In genomic region chr4:166637816-166638215, GRCh38 we compare ENCODE assay signal across 25 cellular contexts.
"Had no signal": no experiment of that assay in that cellular context is flagged by ENCODE, and none has a peak within 500 bp of the region (broad histone marks: within the 10 kb centered on the region; RNA-seq: fewer than 3 reads in every experiment).

No MANE protein-coding gene starts in this region.

- H3K9me3 ChIP-seq: stomach, suprapubic skin, testis, thoracic aorta, thyroid gland, tibial artery, transverse colon, upper lobe of right lung, uterus had no signal

- H3K27ac ChIP-seq: stomach, suprapubic skin, testis, thoracic aorta, thyroid gland, tibial artery, tibial nerve, transverse colon, upper lobe of left lung, upper lobe of right lung, uterus had no signal

- H3K4me1 ChIP-seq: stomach, suprapubic skin, testis, thyroid gland, tibial artery, tibial nerve, transverse colon, upper lobe of left lung, upper lobe of right lung, uterus had no signal

- H3K27me3 ChIP-seq: stomach, suprapubic skin, testis, thyroid gland, tibial artery, tibial nerve, transverse colon, upper lobe of left lung, upper lobe of right lung, uterus had no signal

- H3K36me3 ChIP-seq: stomach, suprapubic skin, thoracic aorta, thyroid gland, tibial artery, tibial nerve, transverse colon, upper lobe of left lung, upper lobe of right lung, uterus had no signal

- DNase-seq: stimulated activated CD4-positive, alpha-beta T cell treated with anti-CD3 and anti-CD28 coated beads, Interleukin-2, amount 100 ng/mL, for 48 hours; stimulated activated CD4-positive, alpha-beta T cell treated with anti-CD3 and anti-CD28 coated beads, Interleukin-4, amount 100 ng/mL, for 1 hour; stimulated activated CD4-positive, alpha-beta T cell treated with anti-CD3 and anti-CD28 coated beads, Interleukin-4, amount 100 ng/mL, for 24 hours; stimulated activated CD4-positive, alpha-beta T cell treated with anti-CD3 and anti-CD28 coated beads, Interleukin-4, amount 100 ng/mL, for 4 hours; stimulated activated CD8-positive, alpha-beta memory T cell treated with anti-CD3 and anti-CD28 coated beads, Interleukin-4, amount 100 ng/mL, for 48 hours; stimulated activated naive B cell treated with anti-CD40 and anti-IgM and Interleukin-4, amounts not matched to agents 10 μg/mL and 1 μg/mL and 100 μg/mL, for 72 hours; stimulated activated naive CD4-positive, alpha-beta T cell; stimulated activated naive CD4-positive, alpha-beta T cell treated with Interleukin-2 at 50 U/mL for 16 hours; stimulated activated naive CD8-positive, alpha-beta T cell treated with anti-CD3 and anti-CD28 coated beads, Interleukin-15, amount 100 ng/mL, for 72 hours; stimulated activated naive CD8-positive, alpha-beta T cell treated with anti-CD3 and anti-CD28 coated beads, Interleukin-15, Interleukin-2, amounts not matched to agents 100 U/mL and 50 U/mL, for 24 hours; stomach; substantia nigra; testis; thyroid gland; tibial artery; transverse colon; trophoblast cell; upper lobe of left lung; upper lobe of right lung; uterus had no signal

- H3K4me3 ChIP-seq: stomach, suprapubic skin, testis, thoracic aorta, thyroid gland, tibial artery, tibial nerve, transverse colon, upper lobe of left lung, upper lobe of right lung, uterus had no signal

- ATAC-seq: stimulated activated effector memory CD8-positive, alpha-beta T cell treated with anti-CD3 and anti-CD28 coated beads, Interleukin-12 subunit alpha, Interleukin-12 subunit beta, amount 100 ng/mL, for 72 hours; stimulated activated memory B cell treated with anti-CD40 and anti-IgM and Interleukin-4, amounts not matched to agents 10 μg/mL and 1 μg/mL and 100 μg/mL, for 72 hours; stimulated activated naive B cell treated with anti-CD40 and anti-IgM and Interleukin-4, amounts not matched to agents 10 μg/mL and 1 μg/mL and 100 μg/mL, for 72 hours; stimulated activated naive CD8-positive, alpha-beta T cell treated with anti-CD3 and anti-CD28 coated beads, Interleukin-15, amount 100 ng/mL, for 72 hours; stimulated activated naive CD8-positive, alpha-beta T cell treated with anti-CD3 and anti-CD28 coated beads, Interleukin-15, Interleukin-2, amounts not matched to agents 100 U/mL and 50 U/mL, for 24 hours; upper lobe of right lung had no signal
